ENCODE assay signal across 8 cellular contexts in the genomic region with DNA sequence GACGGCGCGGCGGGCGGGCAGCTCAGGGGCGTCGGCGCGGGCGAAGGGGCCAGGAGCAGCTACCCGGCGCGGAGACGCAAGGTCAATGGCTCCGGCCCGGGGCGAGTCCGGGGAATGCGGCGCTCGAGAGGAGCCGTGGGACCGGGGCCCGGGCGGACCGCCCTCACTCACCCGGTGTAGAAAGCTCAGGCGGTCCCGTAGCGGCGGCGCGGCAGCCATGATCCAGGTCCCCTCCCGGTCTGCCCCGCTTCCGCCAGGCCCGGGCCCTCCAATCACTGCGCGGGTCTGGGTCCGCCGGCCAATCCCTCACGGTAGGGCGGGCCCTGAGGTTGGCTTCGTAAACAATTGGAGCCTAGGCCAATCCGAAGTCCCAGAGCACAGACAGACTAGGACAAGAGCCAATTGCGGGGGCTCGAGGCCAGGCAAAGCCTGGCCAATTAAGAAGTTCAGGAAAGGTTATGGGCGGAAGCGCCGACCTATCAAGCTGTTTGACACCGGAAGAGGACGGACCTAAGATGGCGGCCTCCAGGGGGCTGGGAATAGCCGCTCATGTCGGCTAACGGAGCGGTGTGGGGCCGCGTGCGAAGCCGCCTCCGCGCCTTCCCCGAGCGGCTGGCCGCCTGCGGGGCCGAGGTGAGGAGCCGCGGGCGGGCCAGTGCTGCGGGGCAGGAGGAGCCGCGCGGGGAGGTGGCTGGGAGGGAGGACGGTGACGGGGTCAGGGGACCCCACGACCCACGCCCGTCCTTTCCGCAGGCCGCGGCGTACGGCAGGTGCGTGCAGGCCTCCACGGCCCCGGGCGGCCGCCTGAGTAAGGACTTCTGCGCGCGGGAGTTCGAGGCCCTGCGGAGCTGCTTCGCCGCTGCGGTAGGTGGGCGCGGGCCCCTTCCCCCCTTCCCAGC. TPM values are rescaled to one million over a fixed set of nuclear protein-coding genes. Genes with fewer than 3 reads are reported as not detected.
A peak's percentile ranks its signal among the peaks of the same experiment; 100 is the strongest.
DNase-seq lines count a peak whose midpoint lies in the region; ATAC-seq and TF ChIP-seq lines count a peak whose summit lies in the region.

A gene with protein sequence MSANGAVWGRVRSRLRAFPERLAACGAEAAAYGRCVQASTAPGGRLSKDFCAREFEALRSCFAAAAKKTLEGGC (plus strand): TSS at position 504 of the 899 bp plus-strand sequence. CDS start 46 bp downstream, at position 550.
A gene with protein sequence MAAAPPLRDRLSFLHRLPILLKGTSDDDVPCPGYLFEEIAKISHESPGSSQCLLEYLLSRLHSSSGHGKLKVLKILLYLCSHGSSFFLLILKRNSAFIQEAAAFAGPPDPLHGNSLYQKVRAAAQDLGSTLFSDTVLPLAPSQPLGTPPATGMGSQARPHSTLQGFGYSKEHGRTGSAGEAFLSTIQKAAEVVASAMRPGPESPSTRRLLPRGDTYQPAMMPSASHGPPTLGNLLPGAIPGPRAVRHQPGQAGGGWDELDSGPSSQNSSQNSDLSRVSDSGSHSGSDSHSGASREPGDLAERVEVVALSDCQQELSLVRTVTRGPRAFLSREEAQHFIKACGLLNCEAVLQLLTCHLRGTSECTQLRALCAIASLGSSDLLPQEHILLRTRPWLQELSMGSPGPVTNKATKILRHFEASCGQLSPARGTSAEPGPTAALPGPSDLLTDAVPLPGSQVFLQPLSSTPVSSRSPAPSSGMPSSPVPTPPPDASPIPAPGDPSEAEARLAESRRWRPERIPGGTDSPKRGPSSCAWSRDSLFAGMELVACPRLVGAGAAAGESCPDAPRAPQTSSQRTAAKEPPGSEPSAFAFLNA (minus strand): TSS at position 241 of the 899 bp plus-strand sequence. CDS start 22 bp downstream, at position 219.

- ATAC-seq in HG02623 (IDR thresholded peaks at IDR 0.05; ENCODE audit: unreplicated experiment) (peak; percentile 90), omental fat pad (ENCODE audit: low FRiP score) (peak; percentile 97)

- DNase-seq in GM10248 (ENCODE audit: extremely low spot score), result peak; percentile 100
- DNase-seq in NCI-H1105 (lab: John Stamatoyannopoulos, UW), result peak; percentile 98
- peak; percentile 99 for DNase-seq in SKM-1 treated with dmso at 0.1 percent for 144 hours (lab: John Stamatoyannopoulos, UW; ENCODE audit: unreplicated experiment)
- peak; percentile 99 for DNase-seq in glomerular visceral epithelial cell (ENCODE audit: extremely low spot score)
- DNase-seq in omental fat pad (ENCODE audit: low spot score), result peak; percentile 81
- peak; percentile 100 for DNase-seq in testis

- no peaks in the 10 kb centered on the region for H3K27me3 Mint-ChIP-seq in activated naive CD8-positive, alpha-beta T cell

- H3K4me3 ChIP-seq in testis, result peak within 1 kb of the TSS; percentile 96 to 97

- 1% methylated on average over 12 to 85 of the region's 100 CpGs for WGBS in testis, 2 donors

- TF ChIP-seq CTCF in GM10248 (IDR thresholded peaks at IDR 0.05; ENCODE audit: control extremely low read depth, extremely low read depth, low read depth, missing control alignments) (no peak), omental fat pad (IDR thresholded peaks at IDR 0.05) (peak in 1 of 3 donors; percentile 5), testis (IDR thresholded peaks at IDR 0.05) (no peak)

- H3K36me3 Mint-ChIP-seq in activated naive CD8-positive, alpha-beta T cell, result peaks cover 4% of the 10 kb centered on the region

- no peaks in the 10 kb centered on the region for H3K36me3 ChIP-seq in testis (ENCODE audit: low read depth, missing control alignments)

- POLR2A ChIA-PET in GM10248 (lab: Yijun Ruan, JAX), result interaction anchor here (0.6 to 1.4 kb wide), 2 partner anchors 16 to 1418 kb away, joined by 6 read pairs; a partner anchor contains a TSS

- no peaks in the 10 kb centered on the region for H3K27me3 ChIP-seq in testis

- peak within 1 kb of the TSS; percentile 95 for H3K27ac Mint-ChIP-seq in activated naive CD8-positive, alpha-beta T cell

- peak within 1 kb of the TSS; percentile 81 to 85 for H3K27ac ChIP-seq in testis

- intact Hi-C loops in testis (cut with DNase I; ENCODE audit: low total_unique reads), result no loop called here

- peaks cover 23% of the 10 kb centered on the region for H3K4me1 ChIP-seq in testis

- CTCF ChIA-PET in GM10248 (lab: Yijun Ruan, JAX), result interaction anchor here (0.6 to 5.0 kb wide), 11 partner anchors 9 to 246 kb away, joined by 3 to 39 read pairs (median 3); a partner anchor contains a TSS

- peaks cover 33% of the 10 kb centered on the region for H3K4me1 Mint-ChIP-seq in activated naive CD8-positive, alpha-beta T cell (ENCODE audit: low read depth)

- H3K9me3 Mint-ChIP-seq in activated naive CD8-positive, alpha-beta T cell (ENCODE audit: low read depth), result no peaks in the 10 kb centered on the region

- H3K9me3 ChIP-seq in testis, result no peaks in the 10 kb centered on the region

- no peak for TF ChIP-seq POLR2A in testis (IDR thresholded peaks at IDR 0.05)

- peak within 1 kb of the TSS; percentile 94 for H3K4me3 Mint-ChIP-seq in activated naive CD8-positive, alpha-beta T cell

RNA-seq across cellular contexts. Expression of the first gene that starts in this region (rescaled TPM):
- total RNA-seq in omental fat pad (10 to 100 TPM; 28.7 to 56.7 (median 37.5) TPM), testis (10 to 100 TPM; 61.1 to 63.4 TPM)
- 62.5 TPM for polyA plus RNA-seq in testis (ENCODE audit: insufficient read depth, low read depth, low replicate concordance)

RNA-seq across cellular contexts. Expression of the second gene that starts in this region (rescaled TPM):
- 10 to 100 TPM; 15.1 to 56.1 (median 33.2) TPM for total RNA-seq in omental fat pad
- 10 to 100 TPM; 55.4 to 83.0 TPM for total RNA-seq in testis
- polyA plus RNA-seq in testis (ENCODE audit: insufficient read depth, low read depth, low replicate concordance), result 32.0 TPM

Comparison
In these comparisons a context has a peak if more than half of its experiments do, and no peak if none do; other contexts are left out.
1. Peak in every context shown above with its lines: DNase-seq, ATAC-seq, H3K4me3 ChIP-seq and H3K27ac ChIP-seq.